ENCODE assay signal across 9 cellular contexts in genomic region chr16:89187337-89188063, GRCh38. TPM values are rescaled to one million over a fixed set of nuclear protein-coding genes. Genes with fewer than 3 reads are reported as not detected.
DNase-seq lines count a peak whose midpoint lies in the region; ATAC-seq and TF ChIP-seq lines count a peak whose summit lies in the region.
"Had no signal": no experiment of that assay in that cellular context is flagged by ENCODE, and none has a peak within 500 bp of the region (broad histone marks: within the 10 kb centered on the region; RNA-seq: fewer than 3 reads in every experiment).

No MANE protein-coding gene starts in this region.

- peak; percentile 6 for ATAC-seq in esophagus mucosa
- no peak for ATAC-seq in HG02759 (IDR thresholded peaks at IDR 0.05; ENCODE audit: unreplicated experiment)

- POLR2A ChIA-PET in activated CD4-positive, alpha-beta T cell treated with anti-CD3 and anti-CD28 coated beads, Interleukin-2, amount 10 ng/mL, durations not matched to agents 7 days and 5 days (lab: Charles Lee), result interaction anchor here (0.6 kb wide), 1 partner anchor 10 kb away, joined by 4 read pairs; no protein-coding TSS in a partner anchor

- CTCF ChIA-PET in activated CD4-positive, alpha-beta T cell treated with anti-CD3 and anti-CD28 coated beads, Interleukin-2, amount 10 ng/mL, durations not matched to agents 7 days and 5 days (lab: Charles Lee), result interaction anchor here (0.6 to 0.8 kb wide), 2 partner anchors 13 to 340 kb away, joined by 3 read pairs; no protein-coding TSS in a partner anchor

- no peaks in the 10 kb centered on the region for H3K9me3 Mint-ChIP-seq in activated CD4-positive, alpha-beta T cell treated with anti-CD3 and anti-CD28 coated beads, Interleukin-2, amount 10 ng/mL, durations not matched to agents 7 days and 5 days

- H3K27ac Mint-ChIP-seq in activated CD4-positive, alpha-beta T cell treated with anti-CD3 and anti-CD28 coated beads, Interleukin-2, amount 10 ng/mL, durations not matched to agents 7 days and 5 days, result peak overlapping the region; percentile 48

- TF ChIP-seq CTCF in GM20000 (IDR thresholded peaks at IDR 0.05; ENCODE audit: extremely low read depth, missing control alignments), result no peak

- H3K36me3 Mint-ChIP-seq in activated CD4-positive, alpha-beta T cell treated with anti-CD3 and anti-CD28 coated beads, Interleukin-2, amount 10 ng/mL, durations not matched to agents 7 days and 5 days (ENCODE audit: low read depth), result no peaks in the 10 kb centered on the region

- H3K27me3 Mint-ChIP-seq in activated CD4-positive, alpha-beta T cell treated with anti-CD3 and anti-CD28 coated beads, Interleukin-2, amount 10 ng/mL, durations not matched to agents 7 days and 5 days, result no peaks in the 10 kb centered on the region

- H3K4me3 Mint-ChIP-seq in activated CD4-positive, alpha-beta T cell treated with anti-CD3 and anti-CD28 coated beads, Interleukin-2, amount 10 ng/mL, durations not matched to agents 7 days and 5 days, result no peak overlapping the region

- peak; percentile 52 for DNase-seq in activated CD4-positive, alpha-beta T cell treated with anti-CD3 and anti-CD28 coated beads, Interleukin-2, amount 10 ng/mL, durations not matched to agents 7 days and 5 days
- no peak for DNase-seq in activated CD4-positive, alpha-beta T cell treated with anti-CD3 and anti-CD28 coated beads, Interleukin-2, amount 50 U/mL, for 1 hour
- DNase-seq in RPMI8226 (peak; percentile 40), NCI-H1694 treated with DMSO at 0.1 percent for 48 hours (lab: John Stamatoyannopoulos, UW) (no peak), GM20000 (ENCODE audit: low spot score) (no peak)
- DNase-seq in stimulated activated CD8-positive, alpha-beta memory T cell treated with anti-CD3 and anti-CD28 coated beads, Interleukin-4, amount 100 ng/mL, for 48 hours, result peak; percentile 55
- DNase-seq: WERI-Rb-1 had no signal

- H3K4me1 Mint-ChIP-seq in activated CD4-positive, alpha-beta T cell treated with anti-CD3 and anti-CD28 coated beads, Interleukin-2, amount 10 ng/mL, durations not matched to agents 7 days and 5 days, result peaks cover 2% of the 10 kb centered on the region

RNA-seq across cellular contexts. Expression of gene SLC22A31, which starts 12.8 kb away (rescaled TPM):
- 1 to 10 TPM; 1.8 to 2.8 TPM for total RNA-seq in activated CD4-positive, alpha-beta T cell treated with anti-CD3 and anti-CD28 coated beads, Interleukin-2, amount 10 ng/mL, durations not matched to agents 7 days and 5 days
- total RNA-seq in esophagus mucosa, result not detected

RNA-seq across cellular contexts. Expression of gene CDH15, which starts 16.0 kb away (rescaled TPM):
- total RNA-seq in activated CD4-positive, alpha-beta T cell treated with anti-CD3 and anti-CD28 coated beads, Interleukin-2, amount 10 ng/mL, durations not matched to agents 7 days and 5 days, result not detected
- total RNA-seq in esophagus mucosa, result not detected

RNA-seq across cellular contexts. Expression of gene ZNF778, which starts 30.0 kb away (rescaled TPM):
- total RNA-seq in activated CD4-positive, alpha-beta T cell treated with anti-CD3 and anti-CD28 coated beads, Interleukin-2, amount 10 ng/mL, durations not matched to agents 7 days and 5 days, result 1 to 10 TPM; 8.3 to 9.2 TPM
- 5.3 TPM for total RNA-seq in esophagus mucosa

Comparison
In these comparisons a context has a peak if more than half of its experiments do, and no peak if none do; other contexts are left out.
1. DNase-seq: peak in activated CD4-positive, alpha-beta T cell treated with anti-CD3 and anti-CD28 coated beads, Interleukin-2, amount 10 ng/mL, durations not matched to agents 7 days and 5 days (single experiment), RPMI8226 (single experiment) and stimulated activated CD8-positive, alpha-beta memory T cell treated with anti-CD3 and anti-CD28 coated beads, Interleukin-4, amount 100 ng/mL, for 48 hours (single experiment); none in activated CD4-positive, alpha-beta T cell treated with anti-CD3 and anti-CD28 coated beads, Interleukin-2, amount 50 U/mL, for 1 hour (single experiment), NCI-H1694 treated with DMSO at 0.1 percent for 48 hours (single experiment) and GM20000 (single experiment).